Comparison of ENCODE assay signal across 1 cellular context in the genomic region with DNA sequence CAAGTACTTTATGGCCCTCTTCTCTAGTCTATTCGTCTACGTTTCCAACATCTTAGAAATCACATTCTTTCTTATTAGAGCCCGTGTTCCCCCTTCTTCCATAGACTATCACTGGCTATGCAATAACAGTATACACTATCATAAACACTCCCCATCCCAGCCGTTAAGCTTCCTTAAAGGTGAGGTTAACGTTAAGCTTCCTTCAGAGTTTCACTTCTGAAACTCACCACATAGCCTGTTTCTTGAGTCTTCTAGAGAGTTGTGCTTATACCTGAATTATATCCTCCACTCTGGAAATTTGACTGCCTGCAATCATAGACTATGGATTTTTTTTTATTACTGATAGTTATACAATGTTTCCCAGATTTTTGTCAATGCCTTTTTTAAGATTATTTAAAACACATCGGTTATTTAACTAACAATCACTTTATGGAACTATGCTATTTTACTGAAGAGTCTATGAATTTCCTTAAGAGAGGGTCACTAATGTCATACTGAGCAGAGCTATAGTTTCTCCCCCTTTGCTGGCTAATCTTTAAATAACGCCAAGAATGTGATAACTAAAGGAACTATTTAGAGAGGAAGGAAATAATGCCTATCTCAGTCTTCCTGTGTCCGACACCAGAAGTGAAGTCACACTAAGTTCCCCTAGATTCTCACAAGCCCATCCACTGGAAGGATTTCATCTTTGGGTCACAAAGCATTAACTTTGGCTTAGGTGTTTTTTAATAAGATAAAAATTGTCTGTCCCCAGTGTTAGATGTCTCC.
TF ChIP-seq lines count a peak whose summit lies in the region.

No MANE protein-coding gene starts in this region.

TF ChIP-seq in H1, 55 proteins besides CTCF, POLR2A, EP300 and RAD21:
- no peak for TF ChIP-seq CHD2 (IDR thresholded peaks at IDR 0.05; ENCODE audit: low read length)
- TF ChIP-seq GABPA (IDR thresholded peaks at IDR 0.05; ENCODE audit: borderline replicate concordance, insufficient read depth, low read length): no peak
- TF ChIP-seq SP1 (IDR thresholded peaks at IDR 0.05; ENCODE audit: low read depth, low read length): no peak
- TF ChIP-seq MAFK (IDR thresholded peaks at IDR 0.05; ENCODE audit: low read depth, low read length): no peak
- TF ChIP-seq BCL11A (IDR thresholded peaks at IDR 0.05; ENCODE audit: low read depth in 2 of 2, low read length in 2 of 2): no peak
- no peak for TF ChIP-seq RFX5 (IDR thresholded peaks at IDR 0.05; ENCODE audit: borderline replicate concordance, low read depth, low read length)
- no peak for TF ChIP-seq HDAC6 (IDR thresholded peaks at IDR 0.05; ENCODE audit: low read depth, low read length)
- TF ChIP-seq SIN3A (conservative IDR thresholded peaks at IDR 0.05 in 1 of 2, IDR thresholded peaks at IDR 0.05 in 1 of 2; ENCODE audit: low read depth in 1 of 2, low read length in 2 of 2): no peak
- no peak for TF ChIP-seq TAF1 (IDR thresholded peaks at IDR 0.05; ENCODE audit: low read depth, low read length)
- TF ChIP-seq GTF2F1 (IDR thresholded peaks at IDR 0.05; ENCODE audit: borderline replicate concordance, low read depth, low read length): no peak
- no peak for TF ChIP-seq KDM4A (IDR thresholded peaks at IDR 0.05; ENCODE audit: low read depth, low read length, severe bottlenecking)
- no peak for TF ChIP-seq CHD1 (IDR thresholded peaks at IDR 0.05; ENCODE audit: low read depth, low read length)
- TF ChIP-seq, protein P1, sequence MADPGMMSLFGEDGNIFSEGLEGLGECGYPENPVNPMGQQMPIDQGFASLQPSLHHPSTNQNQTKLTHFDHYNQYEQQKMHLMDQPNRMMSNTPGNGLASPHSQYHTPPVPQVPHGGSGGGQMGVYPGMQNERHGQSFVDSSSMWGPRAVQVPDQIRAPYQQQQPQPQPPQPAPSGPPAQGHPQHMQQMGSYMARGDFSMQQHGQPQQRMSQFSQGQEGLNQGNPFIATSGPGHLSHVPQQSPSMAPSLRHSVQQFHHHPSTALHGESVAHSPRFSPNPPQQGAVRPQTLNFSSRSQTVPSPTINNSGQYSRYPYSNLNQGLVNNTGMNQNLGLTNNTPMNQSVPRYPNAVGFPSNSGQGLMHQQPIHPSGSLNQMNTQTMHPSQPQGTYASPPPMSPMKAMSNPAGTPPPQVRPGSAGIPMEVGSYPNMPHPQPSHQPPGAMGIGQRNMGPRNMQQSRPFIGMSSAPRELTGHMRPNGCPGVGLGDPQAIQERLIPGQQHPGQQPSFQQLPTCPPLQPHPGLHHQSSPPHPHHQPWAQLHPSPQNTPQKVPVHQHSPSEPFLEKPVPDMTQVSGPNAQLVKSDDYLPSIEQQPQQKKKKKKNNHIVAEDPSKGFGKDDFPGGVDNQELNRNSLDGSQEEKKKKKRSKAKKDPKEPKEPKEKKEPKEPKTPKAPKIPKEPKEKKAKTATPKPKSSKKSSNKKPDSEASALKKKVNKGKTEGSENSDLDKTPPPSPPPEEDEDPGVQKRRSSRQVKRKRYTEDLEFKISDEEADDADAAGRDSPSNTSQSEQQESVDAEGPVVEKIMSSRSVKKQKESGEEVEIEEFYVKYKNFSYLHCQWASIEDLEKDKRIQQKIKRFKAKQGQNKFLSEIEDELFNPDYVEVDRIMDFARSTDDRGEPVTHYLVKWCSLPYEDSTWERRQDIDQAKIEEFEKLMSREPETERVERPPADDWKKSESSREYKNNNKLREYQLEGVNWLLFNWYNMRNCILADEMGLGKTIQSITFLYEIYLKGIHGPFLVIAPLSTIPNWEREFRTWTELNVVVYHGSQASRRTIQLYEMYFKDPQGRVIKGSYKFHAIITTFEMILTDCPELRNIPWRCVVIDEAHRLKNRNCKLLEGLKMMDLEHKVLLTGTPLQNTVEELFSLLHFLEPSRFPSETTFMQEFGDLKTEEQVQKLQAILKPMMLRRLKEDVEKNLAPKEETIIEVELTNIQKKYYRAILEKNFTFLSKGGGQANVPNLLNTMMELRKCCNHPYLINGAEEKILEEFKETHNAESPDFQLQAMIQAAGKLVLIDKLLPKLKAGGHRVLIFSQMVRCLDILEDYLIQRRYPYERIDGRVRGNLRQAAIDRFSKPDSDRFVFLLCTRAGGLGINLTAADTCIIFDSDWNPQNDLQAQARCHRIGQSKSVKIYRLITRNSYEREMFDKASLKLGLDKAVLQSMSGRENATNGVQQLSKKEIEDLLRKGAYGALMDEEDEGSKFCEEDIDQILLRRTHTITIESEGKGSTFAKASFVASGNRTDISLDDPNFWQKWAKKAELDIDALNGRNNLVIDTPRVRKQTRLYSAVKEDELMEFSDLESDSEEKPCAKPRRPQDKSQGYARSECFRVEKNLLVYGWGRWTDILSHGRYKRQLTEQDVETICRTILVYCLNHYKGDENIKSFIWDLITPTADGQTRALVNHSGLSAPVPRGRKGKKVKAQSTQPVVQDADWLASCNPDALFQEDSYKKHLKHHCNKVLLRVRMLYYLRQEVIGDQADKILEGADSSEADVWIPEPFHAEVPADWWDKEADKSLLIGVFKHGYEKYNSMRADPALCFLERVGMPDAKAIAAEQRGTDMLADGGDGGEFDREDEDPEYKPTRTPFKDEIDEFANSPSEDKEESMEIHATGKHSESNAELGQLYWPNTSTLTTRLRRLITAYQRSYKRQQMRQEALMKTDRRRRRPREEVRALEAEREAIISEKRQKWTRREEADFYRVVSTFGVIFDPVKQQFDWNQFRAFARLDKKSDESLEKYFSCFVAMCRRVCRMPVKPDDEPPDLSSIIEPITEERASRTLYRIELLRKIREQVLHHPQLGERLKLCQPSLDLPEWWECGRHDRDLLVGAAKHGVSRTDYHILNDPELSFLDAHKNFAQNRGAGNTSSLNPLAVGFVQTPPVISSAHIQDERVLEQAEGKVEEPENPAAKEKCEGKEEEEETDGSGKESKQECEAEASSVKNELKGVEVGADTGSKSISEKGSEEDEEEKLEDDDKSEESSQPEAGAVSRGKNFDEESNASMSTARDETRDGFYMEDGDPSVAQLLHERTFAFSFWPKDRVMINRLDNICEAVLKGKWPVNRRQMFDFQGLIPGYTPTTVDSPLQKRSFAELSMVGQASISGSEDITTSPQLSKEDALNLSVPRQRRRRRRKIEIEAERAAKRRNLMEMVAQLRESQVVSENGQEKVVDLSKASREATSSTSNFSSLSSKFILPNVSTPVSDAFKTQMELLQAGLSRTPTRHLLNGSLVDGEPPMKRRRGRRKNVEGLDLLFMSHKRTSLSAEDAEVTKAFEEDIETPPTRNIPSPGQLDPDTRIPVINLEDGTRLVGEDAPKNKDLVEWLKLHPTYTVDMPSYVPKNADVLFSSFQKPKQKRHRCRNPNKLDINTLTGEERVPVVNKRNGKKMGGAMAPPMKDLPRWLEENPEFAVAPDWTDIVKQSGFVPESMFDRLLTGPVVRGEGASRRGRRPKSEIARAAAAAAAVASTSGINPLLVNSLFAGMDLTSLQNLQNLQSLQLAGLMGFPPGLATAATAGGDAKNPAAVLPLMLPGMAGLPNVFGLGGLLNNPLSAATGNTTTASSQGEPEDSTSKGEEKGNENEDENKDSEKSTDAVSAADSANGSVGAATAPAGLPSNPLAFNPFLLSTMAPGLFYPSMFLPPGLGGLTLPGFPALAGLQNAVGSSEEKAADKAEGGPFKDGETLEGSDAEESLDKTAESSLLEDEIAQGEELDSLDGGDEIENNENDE (IDR thresholded peaks at IDR 0.05; ENCODE audit: insufficient replicate concordance, low read length): no peak
- TF ChIP-seq KDM1A (IDR thresholded peaks at IDR 0.05; ENCODE audit: borderline replicate concordance, low read length): no peak
- no peak for TF ChIP-seq JUN (IDR thresholded peaks at IDR 0.05; ENCODE audit: low read depth, low read length)
